8 cellular contexts compared by ENCODE assay signal in genomic region chr2:102473020-102473419, GRCh38. TPM values are rescaled to one million over a fixed set of nuclear protein-coding genes. Genes with fewer than 3 reads are reported as not detected.
DNase-seq lines count a peak whose midpoint lies in the region; ATAC-seq and TF ChIP-seq lines count a peak whose summit lies in the region.

Gene SLC9A4 (plus strand): TSS chr2:102473226. CDS start chr2:102473760, 534 bp downstream.

- no peak within 1 kb of the TSS for H3K4me3 Mint-ChIP-seq in WTC11

- H3K36me3 Mint-ChIP-seq in WTC11, result peaks cover 4% of the 10 kb centered on the region; the same call in 1 of the 2 replicates

- peak; percentile 52 for DNase-seq in Caki2 (ENCODE audit: low read depth)
- peak; percentile 13 for DNase-seq in GM19238 (ENCODE audit: insufficient read length, low spot score)
- DNase-seq in Kasumi-1 (lab: John Stamatoyannopoulos, UW), result peak; percentile 24 to 50
- peak; percentile 62 for DNase-seq in WTC11 (ENCODE audit: low spot score)
- peak; percentile 75 for DNase-seq in dermis blood vessel endothelial cell
- DNase-seq in mucosa of gallbladder (ENCODE audit: low spot score), result peak; percentile 76
- DNase-seq in stimulated activated naive CD8-positive, alpha-beta T cell treated with anti-CD3 and anti-CD28 coated beads, Interleukin-15, Interleukin-2, amounts not matched to agents 100 U/mL and 50 U/mL, for 24 hours, result peak; percentile 63
- no peak for DNase-seq in foreskin melanocyte

- peak; percentile 85 for ATAC-seq in WTC11
- no peak for ATAC-seq in stimulated activated naive CD8-positive, alpha-beta T cell treated with anti-CD3 and anti-CD28 coated beads, Interleukin-15, Interleukin-2, amounts not matched to agents 100 U/mL and 50 U/mL, for 24 hours

- CTCF ChIA-PET in WTC11 (lab: Charles Lee), result interaction anchor here (0.5 to 2.1 kb wide), 28 partner anchors 9 to 333 kb away, joined by 3 to 17 read pairs (median 4); no protein-coding TSS in a partner anchor

- H3K27me3 Mint-ChIP-seq in WTC11 (ENCODE audit: low read depth), result no peaks in the 10 kb centered on the region; the same call in 1 of the 2 replicates

- H3K27ac Mint-ChIP-seq in WTC11, result no peak within 1 kb of the TSS

- peaks cover 8% of the 10 kb centered on the region for H3K4me1 Mint-ChIP-seq in WTC11

- in situ Hi-C loops in Caki2 (cut with HindIII; ENCODE audit: low pct_unique_long_range_greater_than_20kb, low sequenced_read_pairs), result no loop called here

- H3K9me3 Mint-ChIP-seq in WTC11, result peaks cover 19% of the 10 kb centered on the region

- TF ChIP-seq CTCF in WTC11 (IDR thresholded peaks at IDR 0.05), result peak; percentile 75

- POLR2A ChIA-PET in WTC11 (lab: Charles Lee), result no interaction called here

TF ChIP-seq in WTC11, 78 proteins besides CTCF, POLR2A, EP300 and RAD21:
- TF ChIP-seq, protein P1, sequence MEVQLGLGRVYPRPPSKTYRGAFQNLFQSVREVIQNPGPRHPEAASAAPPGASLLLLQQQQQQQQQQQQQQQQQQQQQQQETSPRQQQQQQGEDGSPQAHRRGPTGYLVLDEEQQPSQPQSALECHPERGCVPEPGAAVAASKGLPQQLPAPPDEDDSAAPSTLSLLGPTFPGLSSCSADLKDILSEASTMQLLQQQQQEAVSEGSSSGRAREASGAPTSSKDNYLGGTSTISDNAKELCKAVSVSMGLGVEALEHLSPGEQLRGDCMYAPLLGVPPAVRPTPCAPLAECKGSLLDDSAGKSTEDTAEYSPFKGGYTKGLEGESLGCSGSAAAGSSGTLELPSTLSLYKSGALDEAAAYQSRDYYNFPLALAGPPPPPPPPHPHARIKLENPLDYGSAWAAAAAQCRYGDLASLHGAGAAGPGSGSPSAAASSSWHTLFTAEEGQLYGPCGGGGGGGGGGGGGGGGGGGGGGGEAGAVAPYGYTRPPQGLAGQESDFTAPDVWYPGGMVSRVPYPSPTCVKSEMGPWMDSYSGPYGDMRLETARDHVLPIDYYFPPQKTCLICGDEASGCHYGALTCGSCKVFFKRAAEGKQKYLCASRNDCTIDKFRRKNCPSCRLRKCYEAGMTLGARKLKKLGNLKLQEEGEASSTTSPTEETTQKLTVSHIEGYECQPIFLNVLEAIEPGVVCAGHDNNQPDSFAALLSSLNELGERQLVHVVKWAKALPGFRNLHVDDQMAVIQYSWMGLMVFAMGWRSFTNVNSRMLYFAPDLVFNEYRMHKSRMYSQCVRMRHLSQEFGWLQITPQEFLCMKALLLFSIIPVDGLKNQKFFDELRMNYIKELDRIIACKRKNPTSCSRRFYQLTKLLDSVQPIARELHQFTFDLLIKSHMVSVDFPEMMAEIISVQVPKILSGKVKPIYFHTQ (CRISPR knock-in tag; IDR thresholded peaks at IDR 0.05), result no peak
- TF ChIP-seq MXD4 (CRISPR knock-in tag; IDR thresholded peaks at IDR 0.05; ENCODE audit: borderline replicate concordance) (no peak), EMX1 (CRISPR knock-in tag; IDR thresholded peaks at IDR 0.05) (no peak), NFATC4 (CRISPR knock-in tag; IDR thresholded peaks at IDR 0.05) (no peak), FOXJ3 (CRISPR knock-in tag; IDR thresholded peaks at IDR 0.05; ENCODE audit: borderline replicate concordance) (no peak), ESRRA (CRISPR knock-in tag; IDR thresholded peaks at IDR 0.05; ENCODE audit: borderline replicate concordance) (no peak), PREB (CRISPR knock-in tag; IDR thresholded peaks at IDR 0.05; ENCODE audit: borderline replicate concordance) (no peak)

RNA-seq across cellular contexts. Expression of gene SLC9A4, which starts in this region (rescaled TPM):
- not detected in 2 replicates for total RNA-seq in Caki2 (2014; rRNA removed; shearing (Covaris generic); ENCODE audit: low replicate concordance)
- total RNA-seq in WTC11 (2021), result 0.09 to 0.11 TPM in 2 of 3 replicates, not detected in the other
- not detected in 2 replicates for total RNA-seq in dermis blood vessel endothelial cell
- 19.9 TPM for total RNA-seq in mucosa of gallbladder

Comparison
In these comparisons a context has a peak if more than half of its experiments do, and no peak if none do; other contexts are left out.
1. RNA of gene SLC9A4 (total RNA-seq): 19.9 TPM in mucosa of gallbladder (single experiment); 0.09 to 0.11 TPM in WTC11, not detected in Caki2 and not detected in dermis blood vessel endothelial cell; every median in the first group is over 10 times any median in the second.
2. Peak in DNase-seq in Caki2; RNA of the gene not detected or under 1 TPM.
3. Peak in DNase-seq and ATAC-seq in WTC11; RNA of the gene not detected or under 1 TPM.
4. Peak in DNase-seq in dermis blood vessel endothelial cell; RNA of the gene not detected or under 1 TPM.